Comparison of ENCODE assay signal across 8 cellular contexts in genomic region chr16:74666010-74666421, GRCh38. TPM values are rescaled to one million over a fixed set of nuclear protein-coding genes. Genes with fewer than 3 reads are reported as not detected.
DNase-seq lines count a peak whose midpoint lies in the region; ATAC-seq and TF ChIP-seq lines count a peak whose summit lies in the region.

No MANE protein-coding gene starts in this region.

- H3K27ac ChIP-seq in testis: peak overlapping the region; percentile 72 to 83

- H3K27ac Mint-ChIP-seq in activated CD4-positive, alpha-beta T cell treated with anti-CD3 and anti-CD28 coated beads, Interleukin-2, amount 10 ng/mL, durations not matched to agents 24 days and 14 days: peak overlapping the region; percentile 96

- H3K4me3 ChIP-seq in adipocyte (ENCODE audit: low read length): peak overlapping the region; percentile 93
- H3K4me3 ChIP-seq in testis: peak overlapping the region; percentile 88 to 89

- H3K9me3 ChIP-seq in adipocyte (ENCODE audit: control insufficient read depth, low read length): no peaks in the 10 kb centered on the region
- H3K9me3 ChIP-seq in testis: no peaks in the 10 kb centered on the region

- no peak for DNase-seq in activated CD4-positive, alpha-beta T cell treated with anti-CD3 and anti-CD28 coated beads, Interleukin-2, amount 10 ng/mL, durations not matched to agents 24 days and 14 days
- DNase-seq in activated CD4-positive, alpha-beta T cell treated with anti-CD3 and anti-CD28 coated beads, Interleukin-2, amount 50 U/mL, for 4 hours: no peak
- no peak for DNase-seq in adipocyte (ENCODE audit: low read depth)
- peak; percentile 21 for DNase-seq in left kidney (ENCODE audit: low read depth, low spot score)
- DNase-seq in testis: no peak
- no peak for DNase-seq in stimulated activated CD4-positive, alpha-beta T cell treated with anti-CD3 and anti-CD28 coated beads, Interleukin-4, amount 100 ng/mL, for 1 hour
- no peak for DNase-seq in middle frontal gyrus (ENCODE audit: extremely low spot score, low spot score)

- no peak for TF ChIP-seq POLR2A in testis (IDR thresholded peaks at IDR 0.05)

- no peak for ATAC-seq in GM18861 (IDR thresholded peaks at IDR 0.05; ENCODE audit: unreplicated experiment)

- H3K4me1 ChIP-seq in adipocyte (ENCODE audit: control insufficient read depth, insufficient read depth, low read length): peaks cover 2% of the 10 kb centered on the region
- H3K4me1 ChIP-seq in testis: peaks cover 7% of the 10 kb centered on the region

- 2 to 7% methylated on average over 8 of the region's 8 CpGs for WGBS in testis, 2 donors

- no peak for TF ChIP-seq CTCF in testis (IDR thresholded peaks at IDR 0.05)

- peaks cover 43% of the 10 kb centered on the region for H3K4me1 Mint-ChIP-seq in activated CD4-positive, alpha-beta T cell treated with anti-CD3 and anti-CD28 coated beads, Interleukin-2, amount 10 ng/mL, durations not matched to agents 24 days and 14 days

- peak overlapping the region; percentile 88 for H3K4me3 Mint-ChIP-seq in activated CD4-positive, alpha-beta T cell treated with anti-CD3 and anti-CD28 coated beads, Interleukin-2, amount 10 ng/mL, durations not matched to agents 24 days and 14 days

- H3K36me3 Mint-ChIP-seq in activated CD4-positive, alpha-beta T cell treated with anti-CD3 and anti-CD28 coated beads, Interleukin-2, amount 10 ng/mL, durations not matched to agents 24 days and 14 days (ENCODE audit: low read depth): peaks cover 47% of the 10 kb centered on the region

- peak overlapping the region; percentile 89 for H3K9ac ChIP-seq in adipocyte (ENCODE audit: low read length)

- H3K36me3 ChIP-seq in adipocyte (ENCODE audit: control insufficient read depth, insufficient read depth, low read length, severe bottlenecking): peaks cover 24% of the 10 kb centered on the region
- H3K36me3 ChIP-seq in testis (ENCODE audit: low read depth, missing control alignments): no peaks in the 10 kb centered on the region

- H3K27me3 Mint-ChIP-seq in activated CD4-positive, alpha-beta T cell treated with anti-CD3 and anti-CD28 coated beads, Interleukin-2, amount 10 ng/mL, durations not matched to agents 24 days and 14 days: no peaks in the 10 kb centered on the region

- intact Hi-C loops in activated CD4-positive, alpha-beta T cell treated with anti-CD3 and anti-CD28 coated beads, Interleukin-2, amount 10 ng/mL, durations not matched to agents 24 days and 14 days (cut with micrococcal nuclease): loop anchor here (2.0 to 5.0 kb wide), 3 partner anchors 39 to 369 kb away; partner anchors contain the start of gene PSMD7
- intact Hi-C loops in testis (cut with DNase I; ENCODE audit: low total_unique reads): no loop called here

- H3K9me3 Mint-ChIP-seq in activated CD4-positive, alpha-beta T cell treated with anti-CD3 and anti-CD28 coated beads, Interleukin-2, amount 10 ng/mL, durations not matched to agents 24 days and 14 days: peaks cover 4% of the 10 kb centered on the region

- no peaks in the 10 kb centered on the region for H3K27me3 ChIP-seq in adipocyte (replicated peaks; ENCODE audit: control insufficient read depth, insufficient read depth, low read length)
- no peaks in the 10 kb centered on the region for H3K27me3 ChIP-seq in testis

RNA-seq across cellular contexts. Expression of gene RFWD3, which starts 0.7 kb away (rescaled TPM):
- total RNA-seq in activated CD4-positive, alpha-beta T cell treated with anti-CD3 and anti-CD28 coated beads, Interleukin-2, amount 10 ng/mL, durations not matched to agents 24 days and 14 days: 109 and 117 TPM in 2 replicates
- 100 to 1,000 TPM in 1 of 2 donors, 10 to 100 TPM in 1; 66.8 to 100 TPM for total RNA-seq in testis
- polyA plus RNA-seq in testis (ENCODE audit: insufficient read depth, low read depth, low replicate concordance): 57.2 TPM

RNA-seq across cellular contexts. Expression of gene MLKL, which starts 34.6 kb away (rescaled TPM):
- 21.9 and 23.3 TPM in 2 replicates for total RNA-seq in activated CD4-positive, alpha-beta T cell treated with anti-CD3 and anti-CD28 coated beads, Interleukin-2, amount 10 ng/mL, durations not matched to agents 24 days and 14 days
- 1 to 10 TPM; 3.5 to 4.5 TPM for total RNA-seq in testis
- 4.8 TPM for polyA plus RNA-seq in testis (ENCODE audit: insufficient read depth, low read depth, low replicate concordance)

RNA-seq across cellular contexts. Expression of gene GLG1, which starts 59.1 kb away (rescaled TPM):
- total RNA-seq in activated CD4-positive, alpha-beta T cell treated with anti-CD3 and anti-CD28 coated beads, Interleukin-2, amount 10 ng/mL, durations not matched to agents 24 days and 14 days: 64.1 and 64.7 TPM in 2 replicates
- 100 to 1,000 TPM; 206 to 268 TPM for total RNA-seq in testis
- polyA plus RNA-seq in testis (ENCODE audit: insufficient read depth, low read depth, low replicate concordance): 151 TPM
